Comparison of ENCODE assay signal across 21 cellular contexts in genomic region chr11:6397636-6398035, GRCh38. TPM values are rescaled to one million over a fixed set of nuclear protein-coding genes. Genes with fewer than 3 reads are reported as not detected.
DNase-seq lines count a peak whose midpoint lies in the region; TF ChIP-seq lines count a peak whose summit lies in the region.
"Had no signal": no experiment of that assay in that cellular context is flagged by ENCODE, and none has a peak within 500 bp of the region (broad histone marks: within the 10 kb centered on the region; RNA-seq: fewer than 3 reads in every experiment).

No MANE protein-coding gene starts in this region.

- no peak overlapping the region for H3K4me2 ChIP-seq in Karpas-422 (ENCODE audit: low read depth, low read length, poor library complexity, severe bottlenecking)

- H3K27ac ChIP-seq in prostate gland (no peak overlapping the region), Karpas-422 (ENCODE audit: low read length) (no peak overlapping the region)
- H3K27ac ChIP-seq: ovary, stomach had no signal

- H3K9me3 ChIP-seq in prostate gland (no peaks in the 10 kb centered on the region), Karpas-422 (ENCODE audit: low read length) (no peaks in the 10 kb centered on the region)
- H3K9me3 ChIP-seq: ovary, stomach had no signal

- H3K9me2 ChIP-seq in Karpas-422 (replicated peaks; ENCODE audit: insufficient read depth, low read length) = no peaks in the 10 kb centered on the region

- peak; percentile 60 for DNase-seq in A172 (ENCODE audit: low spot score)
- peak; percentile 17 for DNase-seq in ELR (ENCODE audit: low read depth)
- DNase-seq in amniotic stem cell (lab: John Stamatoyannopoulos, UW) = peak; percentile 36
- peak; percentile 77 for DNase-seq in islet precursor cell
- no peak for DNase-seq in stimulated activated CD4-positive, alpha-beta T cell treated with anti-CD3 and anti-CD28 coated beads, Interleukin-1b, Interleukin-23, amount 100 ng/mL, for 48 hours
- no peak for DNase-seq in G401 (ENCODE audit: low spot score)
- no peak for DNase-seq in prostate gland (ENCODE audit: low spot score)
- DNase-seq in Karpas-422 = no peak
- DNase-seq: ACHN; activated CD4-positive, alpha-beta memory T cell treated with anti-CD3 and anti-CD28 coated beads, Interleukin-2, amount 10 ng/mL, durations not matched to agents 7 days and 5 days; activated T-cell treated with anti-CD3 and anti-CD28 coated beads, Interleukin-2, amount 50 U/mL, for 48 hours; CD8-positive, alpha-beta T cell; endodermal cell; GOT3; hypothalamus; KBM-7; NCI-H2029; NCI-H524; ovary; stomach had no signal

- no peak for TF ChIP-seq CTCF in prostate gland (IDR thresholded peaks at IDR 0.05)

- intact Hi-C loops in prostate gland (cut with DNase I) = no loop called here

- H3K79me2 ChIP-seq in Karpas-422 (ENCODE audit: low read length) = no peaks in the 10 kb centered on the region

- no peak overlapping the region for H2AFZ ChIP-seq in Karpas-422 (ENCODE audit: low read length)

- no peak overlapping the region for H3K9ac ChIP-seq in Karpas-422 (ENCODE audit: low read length)

- no peak overlapping the region for H3K4me3 ChIP-seq in prostate gland
- H3K4me3 ChIP-seq in Karpas-422 (ENCODE audit: low read length) = no peak overlapping the region
- H3K4me3 ChIP-seq: ovary, stomach had no signal

- no peaks in the 10 kb centered on the region for H4K20me1 ChIP-seq in Karpas-422 (ENCODE audit: insufficient read depth, low read depth, low read length)

- H3K36me3 ChIP-seq in prostate gland (no peaks in the 10 kb centered on the region), Karpas-422 (ENCODE audit: insufficient read depth, low read length) (no peaks in the 10 kb centered on the region)
- H3K36me3 ChIP-seq: ovary had no signal

- TF ChIP-seq POLR2A in prostate gland (IDR thresholded peaks at IDR 0.05) = no peak

- in situ Hi-C loops in G401 (cut with HindIII; ENCODE audit: low sequenced_read_pairs) = no loop called here

- H3K27me3 ChIP-seq in prostate gland (replicated peaks; ENCODE audit: insufficient read depth) = no peaks in the 10 kb centered on the region
- no peaks in the 10 kb centered on the region for H3K27me3 ChIP-seq in Karpas-422 (ENCODE audit: low read length)
- H3K27me3 ChIP-seq: ovary, stomach had no signal

- 52% methylated on average over 3 of the region's 3 CpGs for WGBS in prostate gland

- H3K4me1 ChIP-seq in prostate gland (replicated peaks) = no peaks in the 10 kb centered on the region
- peaks cover 4% of the 10 kb centered on the region; the same call in 1 of the 2 replicates for H3K4me1 ChIP-seq in Karpas-422 (ENCODE audit: low read length)

RNA-seq across cellular contexts. Expression of gene SMPD1, which starts 7.4 kb away (rescaled TPM):
- total RNA-seq in A172 (2014; rRNA removed; shearing (Covaris generic)) = 140 and 147 TPM in 2 replicates
- 7.3 and 14.1 TPM in 2 replicates for total RNA-seq in G401 (2014; rRNA removed; shearing (Covaris generic))
- 10 to 100 TPM; 51.7 to 59.2 TPM for total RNA-seq in prostate gland
- 2.3 and 2.9 TPM in 2 replicates for total RNA-seq in Karpas-422 (2014; rRNA removed; shearing (Covaris generic); ENCODE audit: low replicate concordance)

RNA-seq across cellular contexts. Expression of gene APBB1, which starts 21.3 kb away (rescaled TPM):
- total RNA-seq in A172 (2014; rRNA removed; shearing (Covaris generic)) = 58.4 and 63.3 TPM in 2 replicates
- total RNA-seq in G401 (2014; rRNA removed; shearing (Covaris generic)) = 41.4 and 44.6 TPM in 2 replicates
- 10 to 100 TPM; 35.4 to 65.5 TPM for total RNA-seq in prostate gland
- total RNA-seq in Karpas-422 (2014; rRNA removed; shearing (Covaris generic); ENCODE audit: low replicate concordance) = not detected in 2 replicates

RNA-seq across cellular contexts. Expression of gene HPX, which starts 43.2 kb away (rescaled TPM):
- 0.14 and 0.74 TPM in 2 replicates for total RNA-seq in A172 (2014; rRNA removed; shearing (Covaris generic))
- not detected in 2 replicates for total RNA-seq in G401 (2014; rRNA removed; shearing (Covaris generic))
- total RNA-seq in prostate gland = 1 to 10 TPM; 1.2 to 4.7 TPM
- 0.22 TPM in 1 of 2 replicates, not detected in the other for total RNA-seq in Karpas-422 (2014; rRNA removed; shearing (Covaris generic); ENCODE audit: low replicate concordance)
- total RNA-seq: Right ventricle myocardium inferior had no signal

Comparison
In these comparisons a context has a peak if more than half of its experiments do, and no peak if none do; other contexts are left out.
1. DNase-seq: peak in A172 (single experiment), ELR (single experiment), amniotic stem cell (single experiment) and islet precursor cell (single experiment); none in stimulated activated CD4-positive, alpha-beta T cell treated with anti-CD3 and anti-CD28 coated beads, Interleukin-1b, Interleukin-23, amount 100 ng/mL, for 48 hours (single experiment), G401 (single experiment), prostate gland (single experiment) and Karpas-422 (single experiment).
2. RNA of gene APBB1, which starts 21.3 kb away (total RNA-seq): 35.4 to 65.5 TPM in prostate gland, 58.4 to 63.3 TPM in A172 and 41.4 to 44.6 TPM in G401; not detected in Karpas-422; every median in the first group is over 10 times any median in the second.